In genomic region chr3:11718582-11719405, GRCh38 we compare ENCODE assay signal across 8 cellular contexts.
DNase-seq lines count a peak whose midpoint lies in the region; ATAC-seq and TF ChIP-seq lines count a peak whose summit lies in the region.

No MANE protein-coding gene starts in this region.

- DNase-seq in DND-41 (peak; percentile 34), WERI-Rb-1 (peak; percentile 37), cerebellum (ENCODE audit: low spot score) (peak; percentile 50), NCI-H1092 (lab: John Stamatoyannopoulos, UW) (no peak)
- peak in 3 of 4 experiments; percentile 10 to 33 (median 32) for DNase-seq in stimulated activated CD4-positive, alpha-beta T cell treated with anti-CD3 and anti-CD28 coated beads, Interleukin-1b, Interleukin-23, amount 100 ng/mL, for 24 hours (ENCODE audit: low read depth in 4 of 4, low spot score in 1 of 4)

- H3K4me3 ChIP-seq in DND-41 (ENCODE audit: low read depth in 1 of 2, low read length in 2 of 2) (peak overlapping the region; percentile 36 to 69), HUES6 (ENCODE audit: low read depth, low read length) (peak overlapping the region; percentile 67), WERI-Rb-1 (ENCODE audit: low read depth, low read length) (peak overlapping the region; percentile 85)

- H3K36me3 ChIP-seq in DND-41 (ENCODE audit: insufficient read depth, low read length) = no peaks in the 10 kb centered on the region
- no peaks in the 10 kb centered on the region for H3K36me3 ChIP-seq in HUES6 (ENCODE audit: control insufficient read depth, insufficient read depth, low read length)
- H3K36me3 ChIP-seq in WERI-Rb-1 = no peaks in the 10 kb centered on the region; the same call in none of the 2 replicates

- H3K4me1 ChIP-seq in DND-41 (ENCODE audit: insufficient read depth, low read length) = peaks cover 28% of the 10 kb centered on the region
- peaks cover 26% of the 10 kb centered on the region for H3K4me1 ChIP-seq in HUES6 (ENCODE audit: control insufficient read depth, insufficient read depth, low read length)

- H3K9ac ChIP-seq in DND-41 (ENCODE audit: low read depth, low read length) (peak overlapping the region; percentile 58), HUES6 (ENCODE audit: low read length) (peak overlapping the region; percentile 14)

- H3K27ac ChIP-seq in DND-41 (ENCODE audit: low read length) = no peak overlapping the region; the same call in 1 of the 2 replicates
- H3K27ac ChIP-seq in HUES6 (ENCODE audit: low read depth, low read length) = no peak overlapping the region
- peak overlapping the region; percentile 87 for H3K27ac ChIP-seq in WERI-Rb-1
- H3K27ac ChIP-seq in layer of hippocampus (ENCODE audit: low read depth, low read length) = peak overlapping the region; percentile 68

- H3K9me3 ChIP-seq in DND-41 (ENCODE audit: insufficient read depth, low read length, severe bottlenecking) (no peaks in the 10 kb centered on the region), HUES6 (ENCODE audit: control insufficient read depth, insufficient read depth, low read depth, low read length) (no peaks in the 10 kb centered on the region), WERI-Rb-1 (ENCODE audit: severe bottlenecking) (no peaks in the 10 kb centered on the region)

- H2AFZ ChIP-seq in DND-41 (ENCODE audit: low read depth, low read length) = peak overlapping the region; percentile 70

- no peaks in the 10 kb centered on the region for H3K79me2 ChIP-seq in DND-41 (ENCODE audit: insufficient read depth, low read length)

- ATAC-seq in DND-41 (ENCODE audit: insufficient read depth, low read depth) = peak; percentile 60
- peak; percentile 28 for ATAC-seq in GM21447 (IDR thresholded peaks at IDR 0.05; ENCODE audit: unreplicated experiment)

- TF ChIP-seq CTCF in DND-41 (IDR thresholded peaks at IDR 0.05; ENCODE audit: borderline replicate concordance, extremely low read depth, low read length, poor library complexity, severe bottlenecking) = no peak
- TF ChIP-seq CTCF in WERI-Rb-1 (IDR thresholded peaks at IDR 0.05; ENCODE audit: low read depth, low read length) = no peak

- H3K4me2 ChIP-seq in DND-41 (ENCODE audit: insufficient read depth, low read length) = peak overlapping the region; percentile 96

- H4K20me1 ChIP-seq in DND-41 (ENCODE audit: insufficient read depth, low read length) = 0 out of 2 replicates have a peak, but pooled peaks cover 2% of the 10 kb centered on the region

- H3K27me3 ChIP-seq in DND-41 (ENCODE audit: insufficient read depth, low read length, poor library complexity) (peaks cover 58% of the 10 kb centered on the region), HUES6 (ENCODE audit: control insufficient read depth, insufficient read depth, low read length) (peaks cover 27% of the 10 kb centered on the region), WERI-Rb-1 (ENCODE audit: insufficient read depth, low read depth, severe bottlenecking) (no peaks in the 10 kb centered on the region), layer of hippocampus (ENCODE audit: control insufficient read depth, insufficient read depth, low read length) (no peaks in the 10 kb centered on the region)

Comparison
In these comparisons a context has a peak if more than half of its experiments do, and no peak if none do; other contexts are left out.
1. H3K27ac ChIP-seq: peak in WERI-Rb-1 (single experiment) and layer of hippocampus (single experiment); none in DND-41 (single experiment) and HUES6 (single experiment).
2. Peak in every context shown above with its lines, with median percentiles within 50 percentile points of each other: H3K4me3 ChIP-seq.